Comparison of ENCODE assay signal across 15 cellular contexts in genomic region chr4:13992975-13993495, GRCh38.
A peak's percentile ranks its signal among the peaks of the same experiment; 100 is the strongest.
DNase-seq lines count a peak whose midpoint lies in the region; ATAC-seq and TF ChIP-seq lines count a peak whose summit lies in the region.
"Had no signal": no experiment of that assay in that cellular context is flagged by ENCODE, and none has a peak within 500 bp of the region (broad histone marks: within the 10 kb centered on the region; RNA-seq: fewer than 3 reads in every experiment).

No MANE protein-coding gene starts in this region.

- WGBS in IMR-90 (ENCODE audit: extremely low coverage in 2 of 2, insufficient read length in 1 of 2), 2 experiments = no CpG with 5 or more reads among the region's 1 CpG
- WGBS in right lobe of liver (ENCODE audit: insufficient coverage, low coverage, low lambda C conversion rate, missing lambda C conversion rate) = 3% methylated on average over 1 of the region's 1 CpG

- intact Hi-C loops in IMR-90 (cut with micrococcal nuclease) (no loop called here), right lobe of liver (cut with DNase I) (no loop called here)

- no peak overlapping the region for H3K56ac ChIP-seq in IMR-90 (ENCODE audit: extremely low read depth, insufficient read depth, low read length)

- H3K27ac Mint-ChIP-seq in natural killer cell treated with Interleukin-12 subunit alpha and Interleukin-12 subunit beta and Interleukin-15 and Interleukin-18, amount 100 ng/mL, for 72 hours = no peak overlapping the region
- H3K27ac Mint-ChIP-seq: CD4-positive, CD25-positive, alpha-beta regulatory T cell; GM23338 had no signal

- H3K27ac ChIP-seq in IMR-90 (ENCODE audit: insufficient read depth, low read length) (no peak overlapping the region), right lobe of liver (no peak overlapping the region)
- H3K27ac ChIP-seq: SJCRH30 had no signal

- no peaks in the 10 kb centered on the region for H3K36me3 Mint-ChIP-seq in natural killer cell treated with Interleukin-12 subunit alpha and Interleukin-12 subunit beta and Interleukin-15 and Interleukin-18, amount 100 ng/mL, for 72 hours
- H3K36me3 Mint-ChIP-seq: CD4-positive, CD25-positive, alpha-beta regulatory T cell had no signal

- H2AK5ac ChIP-seq in IMR-90 (ENCODE audit: low read depth, low read length) = no peak overlapping the region

- H3K9ac ChIP-seq in IMR-90 (ENCODE audit: low read depth, low read length) = no peak overlapping the region

- BruUV-seq in IMR-90 (replicated peaks; lab: Mats Ljungman, UMichigan) = no TSS peak

- no peak for DNase-seq in IMR-90
- DNase-seq in fibroblast of gingiva (ENCODE audit: low read depth) = peak; percentile 41
- no peak for DNase-seq in right lobe of liver
- DNase-seq in renal cortical epithelial cell (ENCODE audit: low read depth) = peak; percentile 79
- no peak for DNase-seq in natural killer cell treated with Interleukin-12 subunit alpha and Interleukin-12 subunit beta and Interleukin-15 and Interleukin-18, amount 100 ng/mL, for 72 hours (ENCODE audit: low spot score)
- DNase-seq in ACHN = no peak
- no peak for DNase-seq in cerebellar cortex (ENCODE audit: low spot score)
- DNase-seq: CD4-positive, CD25-positive, alpha-beta regulatory T cell; Karpas-422; NCI-H1417 treated with DMSO at 0.1 percent for 48 hours; NCI-H2029 treated with DMSO at 0.1 percent for 48 hours; NCI-H748 treated with DMSO at 0.1 percent for 48 hours; PC-3; SJCRH30 had no signal

- peak overlapping the region; percentile 11 for H2AFZ ChIP-seq in IMR-90 (replicated peaks; ENCODE audit: low read length, poor library complexity)
- H2AFZ ChIP-seq: GM23338 had no signal

- no peak overlapping the region for H3K4me3 Mint-ChIP-seq in natural killer cell treated with Interleukin-12 subunit alpha and Interleukin-12 subunit beta and Interleukin-15 and Interleukin-18, amount 100 ng/mL, for 72 hours
- H3K4me3 Mint-ChIP-seq: CD4-positive, CD25-positive, alpha-beta regulatory T cell; GM23338 had no signal

- H4K5ac ChIP-seq in IMR-90 (ENCODE audit: low read depth, low read length) = no peak overlapping the region

- H4K8ac ChIP-seq in IMR-90 (ENCODE audit: low read depth in 2 of 2, low read length in 2 of 2) = no peak overlapping the region

- CTCF ChIA-PET in IMR-90 (lab: Yijun Ruan, JAX) = interaction anchor here (0.7 kb wide), 1 partner anchor 54 kb away, joined by 3 read pairs; no protein-coding TSS in a partner anchor

- H3K9me3 ChIP-seq in IMR-90 (ENCODE audit: control insufficient read depth, insufficient read depth, low read length) = no peaks in the 10 kb centered on the region
- H3K9me3 ChIP-seq in right lobe of liver = no peaks in the 10 kb centered on the region
- H3K9me3 ChIP-seq: SJCRH30 had no signal

- TF ChIP-seq CTCF in IMR-90 (conservative IDR thresholded peaks at IDR 0.05; ENCODE audit: low read depth, low read length) (no peak), right lobe of liver (IDR thresholded peaks at IDR 0.05) (no peak)

- ATAC-seq in IMR-90 (ENCODE audit: low read depth) (no peak), right lobe of liver (peak in 3 of 4 donors; percentile 6 to 58 (median 19))
- no peak for ATAC-seq in natural killer cell treated with Interleukin-12 subunit alpha and Interleukin-12 subunit beta and Interleukin-15 and Interleukin-18, amount 100 ng/mL, for 72 hours
- ATAC-seq: GM23338, PC-3 had no signal

- H3K36me3 ChIP-seq in IMR-90 (ENCODE audit: control insufficient read depth, insufficient read depth, low read length) = no peaks in the 10 kb centered on the region
- no peaks in the 10 kb centered on the region for H3K36me3 ChIP-seq in right lobe of liver
- H3K36me3 ChIP-seq: SJCRH30 had no signal

- no peak overlapping the region for H3K4me2 ChIP-seq in IMR-90 (ENCODE audit: low read depth, low read length)
- H3K4me2 ChIP-seq: GM23338 had no signal

- H2BK5ac ChIP-seq in IMR-90 (ENCODE audit: low read depth, low read length, poor library complexity, severe bottlenecking) = no peak overlapping the region

- peaks cover 5% of the 10 kb centered on the region for H3K9me1 ChIP-seq in IMR-90 (ENCODE audit: insufficient read depth, low read length)

- no peaks in the 10 kb centered on the region for H3K79me1 ChIP-seq in IMR-90 (ENCODE audit: low read depth in 1 of 2, low read length in 2 of 2)

- no peak overlapping the region for H2BK20ac ChIP-seq in IMR-90 (ENCODE audit: low read depth, low read length)

- H3K14ac ChIP-seq in IMR-90 (replicated peaks; ENCODE audit: low read depth, low read length) = no peak overlapping the region

- no peaks in the 10 kb centered on the region for H4K20me1 ChIP-seq in IMR-90 (ENCODE audit: insufficient read depth, low read length)

- no peak overlapping the region for H4K91ac ChIP-seq in IMR-90 (ENCODE audit: insufficient read depth, low read depth, low read length)

- peaks cover 7% of the 10 kb centered on the region for H3K9me3 Mint-ChIP-seq in natural killer cell treated with Interleukin-12 subunit alpha and Interleukin-12 subunit beta and Interleukin-15 and Interleukin-18, amount 100 ng/mL, for 72 hours
- H3K9me3 Mint-ChIP-seq: GM23338 had no signal

- no peaks in the 10 kb centered on the region for H3K27me3 ChIP-seq in IMR-90 (ENCODE audit: control insufficient read depth, insufficient read depth, low read length)
- H3K27me3 ChIP-seq in right lobe of liver = no peaks in the 10 kb centered on the region

- TF ChIP-seq POLR2A in IMR-90 (IDR thresholded peaks at IDR 0.05; ENCODE audit: low read depth, low read length) (no peak), right lobe of liver (IDR thresholded peaks at IDR 0.05) (no peak)

- POLR2A ChIA-PET in IMR-90 (lab: Charles Lee; ENCODE audit: unreplicated experiment) = no interaction called here

- H2BK15ac ChIP-seq in IMR-90 (ENCODE audit: low read depth, low read length) = no peak overlapping the region

- peaks cover 0 to 1% of the 10 kb centered on the region in 2 donors for H3K27me3 Mint-ChIP-seq in natural killer cell treated with Interleukin-12 subunit alpha and Interleukin-12 subunit beta and Interleukin-15 and Interleukin-18, amount 100 ng/mL, for 72 hours
- H3K27me3 Mint-ChIP-seq: CD4-positive, CD25-positive, alpha-beta regulatory T cell had no signal

- TF ChIP-seq RAD21 in IMR-90 (IDR thresholded peaks at IDR 0.05; ENCODE audit: low read length) = no peak

- H3K4me1 Mint-ChIP-seq in natural killer cell treated with Interleukin-12 subunit alpha and Interleukin-12 subunit beta and Interleukin-15 and Interleukin-18, amount 100 ng/mL, for 72 hours (ENCODE audit: low read depth in 2 of 2) = no peaks in the 10 kb centered on the region
- H3K4me1 Mint-ChIP-seq: CD4-positive, CD25-positive, alpha-beta regulatory T cell; GM23338 had no signal

- H2AK9ac ChIP-seq in IMR-90 (replicated peaks; ENCODE audit: low read depth, low read length, poor library complexity) = no peak overlapping the region

- no peak overlapping the region for H3K23ac ChIP-seq in IMR-90 (ENCODE audit: low read depth, low read length)

- H3K18ac ChIP-seq in IMR-90 (ENCODE audit: low read depth, low read length) = no peak overlapping the region

- dilution Hi-C loops in IMR-90 (cut with HindIII; ENCODE audit: low sequenced_read_pairs, unreplicated experiment) = no loop called here

- in situ Hi-C loops in IMR-90 (cut with MboI; ENCODE audit: low sequenced_read_pairs) = no loop called here
- in situ Hi-C loops in ACHN (cut with HindIII; ENCODE audit: low pct_ligation_motif_present, low pct_unique_long_range_greater_than_20kb, low sequenced_read_pairs) = no loop called here

- H3K4me3 ChIP-seq in IMR-90 (ENCODE audit: insufficient read depth, low read depth, low read length) (no peak overlapping the region), right lobe of liver (no peak overlapping the region)
- H3K4me3 ChIP-seq: GM23338, SJCRH30 had no signal

- no peak overlapping the region for H2BK120ac ChIP-seq in IMR-90 (ENCODE audit: low read depth, low read length)

- H3K4me1 ChIP-seq in IMR-90 (ENCODE audit: control insufficient read depth, insufficient read depth, low read length) = peaks cover 15% of the 10 kb centered on the region
- peaks cover 0 to 23% (median 10%) of the 10 kb centered on the region in 4 donors for H3K4me1 ChIP-seq in right lobe of liver
- H3K4me1 ChIP-seq: SJCRH30 had no signal

- no peak overlapping the region for H3K4ac ChIP-seq in IMR-90 (ENCODE audit: low read depth, low read length)

TF ChIP-seq in IMR-90, 13 proteins besides CTCF, POLR2A, EP300 and RAD21:
- TF ChIP-seq RCOR1 (IDR thresholded peaks at IDR 0.05; ENCODE audit: insufficient replicate concordance, low read length) (no peak), CEBPB (IDR thresholded peaks at IDR 0.05; ENCODE audit: low read depth, low read length) (peak; percentile 85)

Comparison
In these comparisons a context has a peak if more than half of its experiments do, and no peak if none do; other contexts are left out.
1. ATAC-seq: peak in right lobe of liver (3 of 4); none in IMR-90 (single experiment) and natural killer cell treated with Interleukin-12 subunit alpha and Interleukin-12 subunit beta and Interleukin-15 and Interleukin-18, amount 100 ng/mL, for 72 hours (0 of 2).
2. DNase-seq: peak in fibroblast of gingiva (single experiment) and renal cortical epithelial cell (single experiment); none in IMR-90 (single experiment), right lobe of liver (0 of 3), natural killer cell treated with Interleukin-12 subunit alpha and Interleukin-12 subunit beta and Interleukin-15 and Interleukin-18, amount 100 ng/mL, for 72 hours (single experiment), ACHN (single experiment) and cerebellar cortex (single experiment).